19 cellular contexts compared by ENCODE assay signal in the genomic region with DNA sequence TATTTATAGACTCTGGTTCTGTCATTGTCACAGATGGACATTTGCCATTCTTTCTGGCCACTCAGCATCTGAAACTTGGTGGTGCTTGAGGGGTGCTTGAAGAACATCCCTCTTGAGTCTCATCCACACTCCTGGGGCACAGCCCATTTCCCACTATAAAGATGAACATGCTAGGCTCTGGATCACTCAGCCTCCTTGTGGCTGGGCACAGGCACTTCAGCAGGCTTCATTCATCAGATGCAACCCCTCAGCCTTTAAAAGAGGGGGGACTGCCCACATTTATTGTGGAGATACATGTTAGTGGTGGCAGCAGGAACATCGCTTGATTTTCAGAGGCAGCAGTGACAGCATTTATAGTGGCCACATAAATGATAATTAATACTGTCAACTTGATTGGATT.
DNase-seq lines count a peak whose midpoint lies in the region; ATAC-seq, FAIRE-seq and TF ChIP-seq lines count a peak whose summit lies in the region.
"Had no signal": no experiment of that assay in that cellular context is flagged by ENCODE, and none has a peak within 500 bp of the region (broad histone marks: within the 10 kb centered on the region; RNA-seq: fewer than 3 reads in every experiment).

No MANE protein-coding gene starts in this region.

- H3K4ac ChIP-seq in H1 (replicated peaks; ENCODE audit: insufficient read length, low read depth, low read length), result no peak overlapping the region

- no peak overlapping the region for H4K5ac ChIP-seq in H1 (ENCODE audit: insufficient read length, low read depth, low read length)

- no peak overlapping the region for H3K4me3 Mint-ChIP-seq in neural crest cell
- H3K4me3 Mint-ChIP-seq: activated naive CD4-positive, alpha-beta T cell treated with anti-CD3 and anti-CD28 coated beads, Interleukin-2, amount 50 U/mL, for 24 hours; CD14-positive monocyte; central memory CD8-positive, alpha-beta T cell; stimulated activated naive CD8-positive, alpha-beta T cell treated with anti-CD3 and anti-CD28 coated beads, Interleukin-15, Interleukin-2, amounts not matched to agents 100 ng/mL and 50 ng/mL, for 24 hours had no signal

- H3K23me2 ChIP-seq in H1 (ENCODE audit: low read depth, low read length), result no peaks in the 10 kb centered on the region; the same call in 1 of the 2 replicates

- no peak overlapping the region for H3K4me2 ChIP-seq in H1 (ENCODE audit: insufficient read depth in 1 of 2, low read depth in 2 of 2, low read length in 2 of 2)

- no peaks in the 10 kb centered on the region for H3K36me3 ChIP-seq in H1 (ENCODE audit: control insufficient read depth in 2 of 4, insufficient read depth in 4 of 4, low read length in 3 of 4)
- no peaks in the 10 kb centered on the region for H3K36me3 ChIP-seq in body of pancreas (replicated peaks in 1 of 2; ENCODE audit: insufficient read depth in 1 of 2, low read depth in 2 of 2)
- H3K36me3 ChIP-seq: ovary, uterus had no signal

- H2BK15ac ChIP-seq in H1 (ENCODE audit: low read length), result no peak overlapping the region

- no peaks in the 10 kb centered on the region for H3K4me1 Mint-ChIP-seq in neural crest cell
- H3K4me1 Mint-ChIP-seq: activated naive CD4-positive, alpha-beta T cell treated with anti-CD3 and anti-CD28 coated beads, Interleukin-2, amount 50 U/mL, for 24 hours; central memory CD8-positive, alpha-beta T cell had no signal

- no peak overlapping the region for H2AFZ ChIP-seq in H1 (ENCODE audit: low read length)

- H4K8ac ChIP-seq in H1 (ENCODE audit: extremely low read depth, insufficient read depth, low read length), result no peak overlapping the region

- no peak overlapping the region for H2BK5ac ChIP-seq in H1 (ENCODE audit: low read depth, low read length)

- no peak overlapping the region for H3K56ac ChIP-seq in H1 (replicated peaks; ENCODE audit: insufficient read length, low read depth, low read length)

- no peaks in the 10 kb centered on the region for H3K27me3 ChIP-seq in H1 (replicated peaks in 1 of 4; ENCODE audit: control insufficient read depth in 3 of 4, extremely low read depth in 1 of 4, insufficient read depth in 3 of 4, low read length in 3 of 4)
- H3K27me3 ChIP-seq in body of pancreas, result no peaks in the 10 kb centered on the region
- H3K27me3 ChIP-seq: ovary, uterus had no signal

- POLR2A ChIA-PET in H1 (lab: Charles Lee; ENCODE audit: partially characterized antibody), result no interaction called here

- H3K4me3 ChIP-seq in H1 (ENCODE audit: extremely low read depth in 1 of 4, insufficient read depth in 2 of 4, low read depth in 3 of 4, low read length in 4 of 4), result no peak overlapping the region
- H3K4me3 ChIP-seq in body of pancreas, result no peak overlapping the region
- H3K4me3 ChIP-seq: ovary, uterus had no signal

- H3K9me3 Mint-ChIP-seq in neural crest cell, result no peaks in the 10 kb centered on the region
- H3K9me3 Mint-ChIP-seq: activated naive CD4-positive, alpha-beta T cell treated with anti-CD3 and anti-CD28 coated beads, Interleukin-2, amount 50 U/mL, for 24 hours; central memory CD8-positive, alpha-beta T cell; stimulated activated naive CD8-positive, alpha-beta T cell treated with anti-CD3 and anti-CD28 coated beads, Interleukin-15, Interleukin-2, amounts not matched to agents 100 ng/mL and 50 ng/mL, for 24 hours had no signal

- peak; percentile 55 to 66 for TF ChIP-seq RAD21 in H1 (IDR thresholded peaks at IDR 0.05 in 1 of 2, conservative IDR thresholded peaks at IDR 0.05 in 1 of 2; ENCODE audit: low read depth in 2 of 2, low read length in 2 of 2)

- H3K18ac ChIP-seq in H1 (ENCODE audit: extremely low read depth, low read length), result no peak overlapping the region

- FAIRE-seq in H1 (lab: Jason Lieb, UNC), result peak; percentile 32
- FAIRE-seq: endometrium, G401.6 had no signal

- no peak for TF ChIP-seq EP300 in H1 (IDR thresholded peaks at IDR 0.05; ENCODE audit: borderline replicate concordance in 1 of 2, low read depth in 2 of 2, low read length in 2 of 2)

- H3K79me2 ChIP-seq in H1 (ENCODE audit: control insufficient read depth in 1 of 2, insufficient read depth in 2 of 2, low read length in 2 of 2), result no peaks in the 10 kb centered on the region

- no peak overlapping the region for H3K27ac Mint-ChIP-seq in neural crest cell (ENCODE audit: unreplicated experiment)
- H3K27ac Mint-ChIP-seq: activated naive CD4-positive, alpha-beta T cell treated with anti-CD3 and anti-CD28 coated beads, Interleukin-2, amount 50 U/mL, for 24 hours; CD14-positive monocyte; stimulated activated naive CD8-positive, alpha-beta T cell treated with anti-CD3 and anti-CD28 coated beads, Interleukin-15, Interleukin-2, amounts not matched to agents 100 ng/mL and 50 ng/mL, for 24 hours had no signal

- H4K20me1 ChIP-seq in H1 (replicated peaks in 1 of 2; ENCODE audit: control insufficient read depth in 1 of 2, insufficient read depth in 2 of 2, low read length in 2 of 2), result peaks cover 0 to 2% of the 10 kb centered on the region in 2 experiments

- H3K36me3 Mint-ChIP-seq in neural crest cell (ENCODE audit: low read depth), result no peaks in the 10 kb centered on the region
- H3K36me3 Mint-ChIP-seq: activated naive CD4-positive, alpha-beta T cell treated with anti-CD3 and anti-CD28 coated beads, Interleukin-2, amount 50 U/mL, for 24 hours; CD14-positive monocyte had no signal

- H3K27me3 Mint-ChIP-seq in neural crest cell (ENCODE audit: low read depth), result peaks cover 32% of the 10 kb centered on the region

- no peak overlapping the region for H3K14ac ChIP-seq in H1 (ENCODE audit: insufficient read length)

- no peaks in the 10 kb centered on the region for H3K79me1 ChIP-seq in H1 (ENCODE audit: low read depth, low read length)

- no peak overlapping the region for H3K9ac ChIP-seq in H1 (replicated peaks in 1 of 4; ENCODE audit: extremely low read depth in 1 of 4, low read depth in 3 of 4, low read length in 3 of 4)

- no peak overlapping the region for H4K91ac ChIP-seq in H1 (replicated peaks; ENCODE audit: insufficient read length, low read length)

- no peak overlapping the region for H2BK12ac ChIP-seq in H1 (ENCODE audit: low read depth, low read length)

- no peak overlapping the region for H2AK5ac ChIP-seq in H1 (ENCODE audit: low read depth, low read length)

- ATAC-seq in body of pancreas (no peak), left cardiac atrium (no peak)

- no peaks in the 10 kb centered on the region for H3K9me3 ChIP-seq in H1 (ENCODE audit: insufficient read depth in 2 of 2, low read depth in 1 of 2, low read length in 1 of 2)
- no peaks in the 10 kb centered on the region for H3K9me3 ChIP-seq in body of pancreas
- H3K9me3 ChIP-seq: ovary, uterus had no signal

- peak; percentile 25 for DNase-seq in ELR (ENCODE audit: low read depth)
- DNase-seq in NAMALWA (ENCODE audit: low spot score), result peak; percentile 20
- no peak for DNase-seq in H1 (ENCODE audit: low read depth in 1 of 2, low spot score in 2 of 2)
- no peak for DNase-seq in neural crest cell (ENCODE audit: low read depth, low spot score)
- no peak for DNase-seq in body of pancreas
- DNase-seq in NOMO-1 treated with DMSO at 0.1 percent for 48 hours (lab: John Stamatoyannopoulos, UW; ENCODE audit: unreplicated experiment), result no peak
- no peak for DNase-seq in left cardiac atrium
- DNase-seq: KBM-7, NCI-H1417 treated with DMSO at 0.1 percent for 48 hours, NCI-H69, ovary, T-helper 2 cell, uterus had no signal

- peaks cover 0 to 2% (median 0%) of the 10 kb centered on the region in 4 experiments; a peak in 2 of 7 replicates for H3K4me1 ChIP-seq in H1 (replicated peaks in 1 of 4; ENCODE audit: control insufficient read depth in 3 of 4, insufficient read depth in 4 of 4, low read length in 3 of 4)
- peaks cover 3% of the 10 kb centered on the region for H3K4me1 ChIP-seq in body of pancreas
- H3K4me1 ChIP-seq: uterus had no signal

- intact Hi-C loops in body of pancreas (cut with DNase I) (no loop called here), left cardiac atrium (cut with DNase I) (no loop called here)

- no peak for TF ChIP-seq POLR2A in H1 (IDR thresholded peaks at IDR 0.05; ENCODE audit: control extremely low read depth in 1 of 2, low read depth in 2 of 2, low read length in 2 of 2)
- no peak for TF ChIP-seq POLR2A in body of pancreas (IDR thresholded peaks at IDR 0.05)

- H3K27ac ChIP-seq in H1 (ENCODE audit: low read depth, low read length) (no peak overlapping the region), body of pancreas (no peak overlapping the region)
- H3K27ac ChIP-seq: ovary, uterus had no signal

- peak; percentile 56 to 73 (median 70) for TF ChIP-seq CTCF in H1 (IDR thresholded peaks at IDR 0.05; ENCODE audit: control extremely low read depth in 1 of 3, insufficient read depth in 1 of 3, low read depth in 1 of 3, low read length in 3 of 3)
- TF ChIP-seq CTCF in neural crest cell (conservative IDR thresholded peaks at IDR 0.05), result peak; percentile 46
- no peak for TF ChIP-seq CTCF in body of pancreas (IDR thresholded peaks at IDR 0.05)

- no peak overlapping the region for H3K23ac ChIP-seq in H1 (ENCODE audit: insufficient read length)

- no peak overlapping the region for H2BK120ac ChIP-seq in H1 (replicated peaks; ENCODE audit: low read depth, low read length)

- no peak overlapping the region for H2BK20ac ChIP-seq in H1 (ENCODE audit: low read length)

- WGBS in H1 (ENCODE audit: extremely low coverage in 1 of 2, insufficient coverage in 1 of 2, insufficient read length in 1 of 2, insufficient replicate concordance in 2 of 2, low coverage in 1 of 2, low lambda C conversion rate in 2 of 2, missing lambda C conversion rate in 1 of 2), 2 experiments, result 88% methylated on average over 1 of the region's 1 CpG; no CpG with 5 or more reads in 1 of the 2 experiments
- 92 to 100% methylated on average over 1 of the region's 1 CpG for WGBS in body of pancreas, 2 donors

- CTCF ChIA-PET in H1 (lab: Charles Lee; ENCODE audit: partially characterized antibody), result interaction anchor here (0.6 to 4.7 kb wide), 4 partner anchors 8 to 217 kb away, joined by 3 to 36 read pairs (median 18); no protein-coding TSS in a partner anchor

TF ChIP-seq in H1, 55 proteins besides CTCF, POLR2A, EP300 and RAD21 (continues in another document):
- no peak for TF ChIP-seq MAFK (IDR thresholded peaks at IDR 0.05; ENCODE audit: low read depth, low read length)
- no peak for TF ChIP-seq ASH2L (IDR thresholded peaks at IDR 0.05; ENCODE audit: low read length)
- no peak for TF ChIP-seq SAP30 (IDR thresholded peaks at IDR 0.05; ENCODE audit: insufficient read depth, insufficient replicate concordance, low read length)
- TF ChIP-seq TAF7 (optimal IDR thresholded peaks at IDR 0.05; ENCODE audit: borderline replicate concordance, low read depth, low read length), result no peak
- no peak for TF ChIP-seq SP2 (IDR thresholded peaks at IDR 0.05; ENCODE audit: low read length)
- TF ChIP-seq KDM5A (IDR thresholded peaks at IDR 0.05; ENCODE audit: low read length), result no peak
- TF ChIP-seq GTF2F1 (IDR thresholded peaks at IDR 0.05; ENCODE audit: borderline replicate concordance, low read depth, low read length), result no peak
- TF ChIP-seq JUN (IDR thresholded peaks at IDR 0.05; ENCODE audit: low read depth, low read length), result no peak
- TF ChIP-seq GABPA (IDR thresholded peaks at IDR 0.05; ENCODE audit: borderline replicate concordance, insufficient read depth, low read length), result no peak
- TF ChIP-seq HDAC2 (IDR thresholded peaks at IDR 0.05; ENCODE audit: borderline replicate concordance in 1 of 2, low read depth in 2 of 2, low read length in 2 of 2), result no peak
- TF ChIP-seq TBP (IDR thresholded peaks at IDR 0.05; ENCODE audit: low read depth, low read length), result no peak

Comparison
In these comparisons a context has a peak if more than half of its experiments do, and no peak if none do; other contexts are left out.
1. DNase-seq: peak in ELR (single experiment) and NAMALWA (single experiment); none in H1 (0 of 2), neural crest cell (single experiment), body of pancreas (0 of 4), NOMO-1 treated with DMSO at 0.1 percent for 48 hours (single experiment) and left cardiac atrium (single experiment).
2. CTCF ChIP-seq: peak in H1 (3 of 3) and neural crest cell (single experiment); none in body of pancreas (0 of 7).